ENCODE assay signal across 23 cellular contexts in genomic region chr3:51962854-51963530, GRCh38. TPM values are rescaled to one million over a fixed set of nuclear protein-coding genes. Genes with fewer than 3 reads are reported as not detected.
DNase-seq lines count a peak whose midpoint lies in the region; ATAC-seq and TF ChIP-seq lines count a peak whose summit lies in the region.
"Had no signal": no experiment of that assay in that cellular context is flagged by ENCODE, and none has a peak within 500 bp of the region (broad histone marks: within the 10 kb centered on the region; RNA-seq: fewer than 3 reads in every experiment).

No MANE protein-coding gene starts in this region.

- no peak overlapping the region for H3K4ac ChIP-seq in IMR-90 (ENCODE audit: low read depth, low read length)

- peaks cover 23% of the 10 kb centered on the region for H3K4me1 ChIP-seq in IMR-90 (ENCODE audit: control insufficient read depth, insufficient read depth, low read length)
- H3K4me1 ChIP-seq in gastrocnemius medialis: peaks cover 55 to 65% of the 10 kb centered on the region in 2 donors
- peaks cover 7% of the 10 kb centered on the region for H3K4me1 ChIP-seq in Caco-2

- peaks cover 16% of the 10 kb centered on the region for H4K20me1 ChIP-seq in IMR-90 (ENCODE audit: insufficient read depth, low read length)

- no peak overlapping the region for H2AK5ac ChIP-seq in IMR-90 (ENCODE audit: low read depth, low read length)

- H3K9ac ChIP-seq in IMR-90 (ENCODE audit: low read depth, low read length): no peak overlapping the region

- ATAC-seq in IMR-90 (ENCODE audit: low read depth) (no peak), left ventricle myocardium superior (peak; percentile 8), gastrocnemius medialis (peak in 1 of 2 donors; percentile 11), GM19397 (IDR thresholded peaks at IDR 0.05; ENCODE audit: unreplicated experiment) (no peak), HG03280 (IDR thresholded peaks at IDR 0.05; ENCODE audit: unreplicated experiment) (no peak)
- ATAC-seq: HCT116 had no signal

- H3K9me3 ChIP-seq in IMR-90 (ENCODE audit: control insufficient read depth, insufficient read depth, low read length) (no peaks in the 10 kb centered on the region), gastrocnemius medialis (no peaks in the 10 kb centered on the region), Caco-2 (no peaks in the 10 kb centered on the region)
- H3K9me3 ChIP-seq: thyroid gland had no signal

- H3K36me3 ChIP-seq in IMR-90 (ENCODE audit: control insufficient read depth, insufficient read depth, low read length) (peaks cover 24% of the 10 kb centered on the region), gastrocnemius medialis (peaks cover 0 to 27% of the 10 kb centered on the region in 2 donors), Caco-2 (ENCODE audit: control insufficient read depth, insufficient read depth, low read length) (no peaks in the 10 kb centered on the region)
- H3K36me3 ChIP-seq: thyroid gland had no signal

- H3K27me3 Mint-ChIP-seq in Caco-2 (ENCODE audit: insufficient read depth, unreplicated experiment): no peaks in the 10 kb centered on the region

- no peak overlapping the region for H4K5ac ChIP-seq in IMR-90 (ENCODE audit: low read depth, low read length)

- no peak overlapping the region for H2BK120ac ChIP-seq in IMR-90 (ENCODE audit: low read depth, low read length)

- H2AK9ac ChIP-seq in IMR-90 (replicated peaks; ENCODE audit: low read depth, low read length, poor library complexity): no peak overlapping the region

- H3K4me2 ChIP-seq in IMR-90 (ENCODE audit: low read depth, low read length): no peak overlapping the region

- WGBS in IMR-90 (ENCODE audit: extremely low coverage in 2 of 2, insufficient read length in 1 of 2), 2 experiments: no CpG with 5 or more reads among the region's 6 CpGs

- dilution Hi-C loops in IMR-90 (cut with HindIII; ENCODE audit: low sequenced_read_pairs, unreplicated experiment): no loop called here

- H2AFZ ChIP-seq in IMR-90 (replicated peaks; ENCODE audit: low read length, poor library complexity): no peak overlapping the region

- H4K8ac ChIP-seq in IMR-90 (ENCODE audit: low read depth in 2 of 2, low read length in 2 of 2): no peak overlapping the region

- no peak overlapping the region for H3K14ac ChIP-seq in IMR-90 (replicated peaks; ENCODE audit: low read depth, low read length)

- H3K4me3 ChIP-seq in IMR-90 (ENCODE audit: insufficient read depth, low read depth, low read length): no peak overlapping the region
- no peak overlapping the region for H3K4me3 ChIP-seq in gastrocnemius medialis
- H3K4me3 ChIP-seq in Caco-2 (ENCODE audit: low read depth, low read length): no peak overlapping the region
- H3K4me3 ChIP-seq: thyroid gland had no signal

- BruUV-seq in IMR-90 (replicated peaks; lab: Mats Ljungman, UMichigan): no TSS peak
- no TSS peak for BruUV-seq in Caco-2 (replicated peaks; lab: Mats Ljungman, UMichigan)

- TF ChIP-seq POLR2A in IMR-90 (IDR thresholded peaks at IDR 0.05; ENCODE audit: low read depth, low read length) (no peak), gastrocnemius medialis (IDR thresholded peaks at IDR 0.05) (no peak)

- peaks cover 11% of the 10 kb centered on the region for H3K36me3 Mint-ChIP-seq in Caco-2 (ENCODE audit: insufficient read depth, unreplicated experiment)

- intact Hi-C loops in IMR-90 (cut with micrococcal nuclease): no loop called here
- intact Hi-C loops in left ventricle myocardium superior (cut with micrococcal nuclease): no loop called here
- intact Hi-C loops in gastrocnemius medialis (cut with DNase I; ENCODE audit: low total_unique reads): no loop called here
- intact Hi-C loops in Caco-2 (cut with micrococcal nuclease; ENCODE audit: unreplicated experiment): no loop called here

- peaks cover 31 to 57% of the 10 kb centered on the region in 2 experiments for H3K79me1 ChIP-seq in IMR-90 (ENCODE audit: low read depth in 1 of 2, low read length in 2 of 2)

- H3K18ac ChIP-seq in IMR-90 (ENCODE audit: low read depth, low read length): no peak overlapping the region

- H3K9me1 ChIP-seq in IMR-90 (ENCODE audit: insufficient read depth, low read length): peaks cover 13% of the 10 kb centered on the region

- in situ Hi-C loops in IMR-90 (cut with MboI; ENCODE audit: low sequenced_read_pairs): loop anchor here (25.0 kb wide), 1 partner anchor 1626 kb away; the partner anchor contains the start of genes RASSF1, TUSC2 and ZMYND10
- in situ Hi-C loops in gastrocnemius medialis (cut with MboI; ENCODE audit: low sequenced_read_pairs in 4 of 4): no loop called here

- no peak overlapping the region for H3K4me3 Mint-ChIP-seq in Caco-2 (ENCODE audit: unreplicated experiment)
- H3K4me3 Mint-ChIP-seq: nephron progenitor cell had no signal

- H3K9me3 Mint-ChIP-seq in Caco-2 (ENCODE audit: unreplicated experiment): no peaks in the 10 kb centered on the region
- H3K9me3 Mint-ChIP-seq: CD4-positive, CD25-positive, alpha-beta regulatory T cell; nephron progenitor cell had no signal

- H2BK5ac ChIP-seq in IMR-90 (ENCODE audit: low read depth, low read length, poor library complexity, severe bottlenecking): no peak overlapping the region

- CTCF ChIA-PET in IMR-90 (lab: Yijun Ruan, JAX): no interaction called here
- CTCF ChIA-PET in Caco-2 (lab: Charles Lee): interaction anchor here (1.0 kb wide), 1 partner anchor 22 kb away, joined by 3 read pairs; the partner anchor contains the start of gene RRP9

- H2BK20ac ChIP-seq in IMR-90 (ENCODE audit: low read depth, low read length): no peak overlapping the region

- no peak overlapping the region for H3K23ac ChIP-seq in IMR-90 (ENCODE audit: low read depth, low read length)

- DNase-seq in IMR-90 (peak; percentile 31), caudate nucleus (lab: John Stamatoyannopoulos, UW) (peak in 13 of 61 donors; percentile 15 to 56 (median 29)), left ventricle myocardium superior (peak; percentile 54), gastrocnemius medialis (peak in 1 of 2 donors; percentile 54), NCI-H748 treated with DMSO at 0.1 percent for 48 hours (lab: John Stamatoyannopoulos, UW) (no peak), Caco-2 (no peak)
- DNase-seq: activated gamma-delta T cell treated with Interleukin-2 at 50 U/mL for 16 hours; CD4-positive, CD25-positive, alpha-beta regulatory T cell; DMS53; KBM-7; mesenchymal stem cell; NCI-H1048; NCI-H2081 treated with DMSO at 0.1 percent for 48 hours; nephron progenitor cell; SHP77 treated with DMSO at 0.1 percent for 48 hours; T-helper 1 cell; thyroid gland had no signal

- H3K27ac ChIP-seq in IMR-90 (ENCODE audit: insufficient read depth, low read length) (no peak overlapping the region), caudate nucleus (ENCODE audit: low read depth, low read length) (peak overlapping the region; percentile 33), gastrocnemius medialis (peak overlapping the region; percentile 90 to 100 (median 94))
- H3K27ac ChIP-seq: thyroid gland had no signal

- H2BK15ac ChIP-seq in IMR-90 (ENCODE audit: low read depth, low read length): no peak overlapping the region

- no peak overlapping the region for H4K91ac ChIP-seq in IMR-90 (ENCODE audit: insufficient read depth, low read depth, low read length)

- H3K27me3 ChIP-seq in IMR-90 (ENCODE audit: control insufficient read depth, insufficient read depth, low read length): no peaks in the 10 kb centered on the region
- H3K27me3 ChIP-seq in gastrocnemius medialis: no peaks in the 10 kb centered on the region
- no peaks in the 10 kb centered on the region for H3K27me3 ChIP-seq in Caco-2 (replicated peaks; ENCODE audit: control insufficient read depth, insufficient read depth, low read length)
- H3K27me3 ChIP-seq: thyroid gland had no signal

- TF ChIP-seq CTCF in IMR-90 (conservative IDR thresholded peaks at IDR 0.05; ENCODE audit: low read depth, low read length): no peak
- TF ChIP-seq CTCF in gastrocnemius medialis (IDR thresholded peaks at IDR 0.05 in 4 of 5, conservative IDR thresholded peaks at IDR 0.05 in 1 of 5): no peak
- TF ChIP-seq CTCF in Caco-2 (IDR thresholded peaks at IDR 0.05; ENCODE audit: insufficient read depth in 1 of 2, low read depth in 1 of 2, low read length in 1 of 2, severe bottlenecking in 1 of 2, unreplicated experiment in 1 of 2): no peak

- H3K56ac ChIP-seq in IMR-90 (ENCODE audit: extremely low read depth, insufficient read depth, low read length): no peak overlapping the region

- TF ChIP-seq RAD21 in IMR-90 (IDR thresholded peaks at IDR 0.05; ENCODE audit: low read length): no peak

- POLR2A ChIA-PET in IMR-90 (lab: Charles Lee; ENCODE audit: unreplicated experiment) (no interaction called here), Caco-2 (lab: Charles Lee) (interaction anchor here (0.6 kb wide), 1 partner anchor 22 kb away, joined by 13 read pairs; no protein-coding TSS in a partner anchor)

- H3K27ac Mint-ChIP-seq in Caco-2 (ENCODE audit: unreplicated experiment): no peak overlapping the region
- H3K27ac Mint-ChIP-seq: CD4-positive, CD25-positive, alpha-beta regulatory T cell; nephron progenitor cell had no signal

- H3K4me1 Mint-ChIP-seq in Caco-2 (ENCODE audit: low read depth, unreplicated experiment): peaks cover 14% of the 10 kb centered on the region

RNA-seq across cellular contexts. Expression of gene PCBP4, which starts 4.3 kb away (rescaled TPM):
- total RNA-seq in IMR-90 (2012; rRNA removed) (70.8 and 71.1 TPM in 2 replicates), left ventricle myocardium superior (71.6 TPM), gastrocnemius medialis (100 to 1,000 TPM; 184 to 320 (median 199) TPM), Caco-2 (2022) (42.3 and 46.5 TPM in 2 replicates)
- polyA plus RNA-seq in IMR-90 (2012; rRNA removed): 110 and 122 TPM in 2 replicates
- polyA plus RNA-seq in IMR-90 (2012; cell fraction: cytosol; rRNA removed): 83.1 and 134 TPM in 2 replicates
- 274 and 587 TPM in 2 replicates for polyA plus RNA-seq in IMR-90 (2012; cell fraction: nucleus; rRNA removed; ENCODE audit: low replicate concordance)

RNA-seq across cellular contexts. Expression of gene GPR62, which starts 7.8 kb away (rescaled TPM):
- total RNA-seq in IMR-90 (2012; rRNA removed) (under 0.01 TPM in 1 of 2 replicates, not detected in the other), left ventricle myocardium superior (0.15 TPM), gastrocnemius medialis (1 to 10 TPM in 1 of 4 donors, under 1 TPM in 3; 0.18 to 2.5 (median 0.37) TPM), Caco-2 (2022) (not detected in 2 replicates)
- polyA plus RNA-seq in IMR-90 (2012; rRNA removed): not detected in 2 replicates
- 0.03 TPM in 1 of 2 replicates, not detected in the other for polyA plus RNA-seq in IMR-90 (2012; cell fraction: cytosol; rRNA removed)
- polyA plus RNA-seq in IMR-90 (2012; cell fraction: nucleus; rRNA removed; ENCODE audit: low replicate concordance): 0.08 and 0.35 TPM in 2 replicates
- total RNA-seq: CD4-positive, CD25-positive, alpha-beta regulatory T cell; NCI-H460; OCI-LY7 had no signal
- polyA plus RNA-seq: keratinocyte had no signal

RNA-seq across cellular contexts. Expression of gene ABHD14B, which starts 10.9 kb away (rescaled TPM):
- total RNA-seq in IMR-90 (2012; rRNA removed): 6.4 and 7.2 TPM in 2 replicates
- polyA plus RNA-seq in IMR-90 (2012; rRNA removed): 28.3 and 30.4 TPM in 2 replicates
- polyA plus RNA-seq in IMR-90 (2012; cell fraction: cytosol; rRNA removed): 17.0 and 38.2 TPM in 2 replicates
- 29.9 and 36.0 TPM in 2 replicates for polyA plus RNA-seq in IMR-90 (2012; cell fraction: nucleus; rRNA removed; ENCODE audit: low replicate concordance)
- 13.1 TPM for total RNA-seq in left ventricle myocardium superior
- 10 to 100 TPM; 11.2 to 21.0 (median 17.2) TPM for total RNA-seq in gastrocnemius medialis
- 26.8 and 29.0 TPM in 2 replicates for total RNA-seq in Caco-2 (2022)

RNA-seq across cellular contexts. Expression of gene ABHD14A, which starts 11.9 kb away (rescaled TPM):
- total RNA-seq in IMR-90 (2012; rRNA removed): 3.1 and 3.4 TPM in 2 replicates
- 10.0 and 12.2 TPM in 2 replicates for polyA plus RNA-seq in IMR-90 (2012; rRNA removed)
- 12.0 and 24.8 TPM in 2 replicates for polyA plus RNA-seq in IMR-90 (2012; cell fraction: cytosol; rRNA removed)
- 3.6 and 5.7 TPM in 2 replicates for polyA plus RNA-seq in IMR-90 (2012; cell fraction: nucleus; rRNA removed; ENCODE audit: low replicate concordance)
- 27.0 TPM for total RNA-seq in left ventricle myocardium superior
- total RNA-seq in gastrocnemius medialis: 10 to 100 TPM in 3 of 4 donors, 1 to 10 TPM in 1; 8.7 to 37.9 (median 29.9) TPM
- 14.0 and 16.3 TPM in 2 replicates for total RNA-seq in Caco-2 (2022)

RNA-seq across cellular contexts. Expression of gene ACY1, which starts 20.3 kb away (rescaled TPM):
- 21.1 and 22.0 TPM in 2 replicates for total RNA-seq in IMR-90 (2012; rRNA removed)
- 44.8 and 47.1 TPM in 2 replicates for polyA plus RNA-seq in IMR-90 (2012; rRNA removed)
- 44.3 and 84.7 TPM in 2 replicates for polyA plus RNA-seq in IMR-90 (2012; cell fraction: cytosol; rRNA removed)
- 49.3 and 84.6 TPM in 2 replicates for polyA plus RNA-seq in IMR-90 (2012; cell fraction: nucleus; rRNA removed; ENCODE audit: low replicate concordance)
- total RNA-seq in left ventricle myocardium superior: 18.5 TPM
- 10 to 100 TPM; 33.5 to 79.3 (median 43.2) TPM for total RNA-seq in gastrocnemius medialis
- 62.4 and 67.9 TPM in 2 replicates for total RNA-seq in Caco-2 (2022)

Comparison
In these comparisons a context has a peak if more than half of its experiments do, and no peak if none do; other contexts are left out.
1. DNase-seq: peak in IMR-90 (single experiment) and left ventricle myocardium superior (single experiment); none in NCI-H748 treated with DMSO at 0.1 percent for 48 hours (single experiment) and Caco-2 (0 of 2).